In the genomic region with DNA sequence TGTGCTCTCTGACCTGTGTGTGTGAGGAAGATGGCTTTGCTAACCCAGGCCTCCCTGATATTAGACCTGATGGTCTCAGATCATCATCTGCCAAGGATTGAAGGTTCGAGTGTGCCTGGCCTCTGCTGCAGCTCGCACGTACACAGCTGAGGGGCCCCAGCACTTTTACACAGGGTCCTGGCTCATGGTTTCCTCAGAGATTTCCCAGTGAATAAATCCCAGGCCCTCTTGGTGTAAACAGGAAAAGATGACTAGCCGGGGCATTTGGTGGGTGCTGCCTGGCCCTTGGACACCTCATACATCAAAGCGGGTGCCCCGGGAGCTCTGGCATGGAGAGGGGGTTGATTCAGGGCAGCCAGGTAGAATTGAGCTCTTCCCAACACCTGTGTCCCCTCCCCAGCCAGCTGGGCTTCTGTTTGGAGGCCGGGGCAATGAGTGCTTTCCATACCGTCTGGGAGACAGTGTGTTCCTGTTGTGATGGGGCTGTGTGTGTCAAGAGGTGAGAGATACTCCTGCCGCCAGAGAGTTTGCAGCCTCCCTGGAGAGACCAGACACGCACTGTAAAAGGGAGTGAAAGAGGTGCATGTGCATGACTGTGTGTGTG, we compare ENCODE assay signal across 17 cellular contexts.
DNase-seq lines count a peak whose midpoint lies in the region; FAIRE-seq and TF ChIP-seq lines count a peak whose summit lies in the region.
"Had no signal": no experiment of that assay in that cellular context is flagged by ENCODE, and none has a peak within 500 bp of the region (broad histone marks: within the 10 kb centered on the region; RNA-seq: fewer than 3 reads in every experiment).

No MANE protein-coding gene starts in this region.

- no peaks in the 10 kb centered on the region for H3K9me3 Mint-ChIP-seq in H9
- H3K9me3 Mint-ChIP-seq in neural progenitor cell, result no peaks in the 10 kb centered on the region

- H3K4ac ChIP-seq in H9 (ENCODE audit: low read depth, low read length), result no peak overlapping the region

- no peaks in the 10 kb centered on the region for H3K79me1 ChIP-seq in H9 (ENCODE audit: insufficient read depth, low read depth, low read length, poor library complexity, severe bottlenecking)

- no peak overlapping the region for H3K56ac ChIP-seq in H9 (ENCODE audit: insufficient read length, low read depth, low read length)

- no peak overlapping the region for H3K4me2 ChIP-seq in H9 (ENCODE audit: insufficient read depth, insufficient read length, low read length)
- no peak overlapping the region for H3K4me2 ChIP-seq in endothelial cell of umbilical vein (ENCODE audit: insufficient read depth, low read length)
- no peak overlapping the region for H3K4me2 ChIP-seq in neural progenitor cell
- H3K4me2 ChIP-seq: KMS-11 had no signal

- no peak for TF ChIP-seq POLR2A in endothelial cell of umbilical vein (IDR thresholded peaks at IDR 0.05; ENCODE audit: low read depth, low read length)

- CTCF ChIA-PET in endothelial cell of umbilical vein (lab: Charles Lee), result interaction anchor here (1.2 to 1.6 kb wide), 3 partner anchors 9 to 18 kb away, joined by 3 to 6 read pairs (median 4); no protein-coding TSS in a partner anchor

- H3K23ac ChIP-seq in H9 (ENCODE audit: insufficient read length, low read depth, low read length), result no peak overlapping the region

- H3K36me3 Mint-ChIP-seq in H9 (ENCODE audit: insufficient read depth in 1 of 3, low read depth in 3 of 3) (no peaks in the 10 kb centered on the region), neural progenitor cell (no peaks in the 10 kb centered on the region)

- TF ChIP-seq CTCF in H9 (conservative IDR thresholded peaks at IDR 0.05), result no peak
- TF ChIP-seq CTCF in endothelial cell of umbilical vein (IDR thresholded peaks at IDR 0.05; ENCODE audit: extremely low read depth in 1 of 2, insufficient read depth in 1 of 2, low read depth in 1 of 2, low read length in 2 of 2), result no peak
- TF ChIP-seq CTCF in neural progenitor cell (IDR thresholded peaks at IDR 0.05), result no peak

- H3K36me3 ChIP-seq in endothelial cell of umbilical vein (ENCODE audit: control insufficient read depth in 2 of 2, extremely low read depth in 1 of 2, insufficient read depth in 2 of 2, low read length in 2 of 2) (no peaks in the 10 kb centered on the region), neural progenitor cell (no peaks in the 10 kb centered on the region)
- H3K36me3 ChIP-seq: SJCRH30 had no signal

- H3F3A ChIP-seq in neural progenitor cell (ENCODE audit: low read depth), result peaks cover 12% of the 10 kb centered on the region

- no peak overlapping the region for H4K91ac ChIP-seq in H9 (ENCODE audit: insufficient read length, low read depth, low read length)

- H3K9ac ChIP-seq in H9 (ENCODE audit: extremely low read depth, insufficient read length, low read length) (no peak overlapping the region), endothelial cell of umbilical vein (replicated peaks; ENCODE audit: extremely low read depth, insufficient read depth, low read length) (no peak overlapping the region), neural progenitor cell (no peak overlapping the region)
- H3K9ac ChIP-seq: KMS-11 had no signal

- dilution Hi-C loops in endothelial cell of umbilical vein (cut with MboI; ENCODE audit: extremely low pct_ligation_motif_present, low sequenced_read_pairs), result no loop called here

- no peak overlapping the region for H3T11ph ChIP-seq in H9 (ENCODE audit: low read length)

- no peak overlapping the region for H2BK12ac ChIP-seq in H9 (ENCODE audit: insufficient read length, low read depth, low read length)

- FAIRE-seq in endothelial cell of umbilical vein (lab: Jason Lieb, UNC), result no peak
- FAIRE-seq: GM19239, H54 had no signal

- no peaks in the 10 kb centered on the region for H3K27me3 ChIP-seq in H9 (ENCODE audit: insufficient read depth, low read length)
- H3K27me3 ChIP-seq in endothelial cell of umbilical vein (ENCODE audit: control insufficient read depth in 2 of 2, insufficient read depth in 2 of 2, low read length in 2 of 2), result peaks cover 2 to 16% of the 10 kb centered on the region in 2 experiments
- no peaks in the 10 kb centered on the region for H3K27me3 ChIP-seq in neural progenitor cell

- DNase-seq in ELR (ENCODE audit: low read depth), result peak; percentile 17
- DNase-seq in H9, result no peak
- peak; percentile 38 for DNase-seq in endothelial cell of umbilical vein (ENCODE audit: low read depth, low spot score)
- no peak for DNase-seq in neural progenitor cell (ENCODE audit: low spot score)
- no peak for DNase-seq in COLO829 (ENCODE audit: low spot score)
- no peak for DNase-seq in NCI-H2029 treated with DMSO at 0.1 percent for 48 hours (lab: John Stamatoyannopoulos, UW)
- DNase-seq in NCI-H226, result no peak
- DNase-seq: EL, NCI-H1436 treated with DMSO at 0.1 percent for 48 hours, NCI-H2081, NCI-H446, NCI-H748 treated with DMSO at 0.1 percent for 48 hours, RPMI8226, SJCRH30 had no signal

- H3K23me2 ChIP-seq in H9 (ENCODE audit: insufficient read length, low read depth, low read length, poor library complexity, severe bottlenecking), result no peaks in the 10 kb centered on the region

- no peak overlapping the region for H3K27ac ChIP-seq in H9 (ENCODE audit: insufficient read length, low read depth, low read length)
- no peak overlapping the region for H3K27ac ChIP-seq in endothelial cell of umbilical vein (ENCODE audit: insufficient read depth, low read depth, low read length)
- H3K27ac ChIP-seq in neural progenitor cell, result no peak overlapping the region
- H3K27ac ChIP-seq: KMS-11, SJCRH30 had no signal

- H3K14ac ChIP-seq in H9 (ENCODE audit: insufficient read depth, low read length), result peak overlapping the region; percentile 2; the same call in 1 of the 2 replicates

- no peaks in the 10 kb centered on the region for H3K4me1 ChIP-seq in H9 (ENCODE audit: insufficient read depth, low read length)
- no peaks in the 10 kb centered on the region for H3K4me1 ChIP-seq in endothelial cell of umbilical vein (ENCODE audit: control insufficient read depth, extremely low read depth, insufficient read depth, low read length)
- peaks cover 8% of the 10 kb centered on the region for H3K4me1 ChIP-seq in neural progenitor cell
- H3K4me1 ChIP-seq: SJCRH30 had no signal

- no TSS peak for BruUV-seq in endothelial cell of umbilical vein (replicated peaks; lab: Mats Ljungman, UMichigan)

- H3K9me1 ChIP-seq in endothelial cell of umbilical vein (replicated peaks; ENCODE audit: control insufficient read depth, extremely low read depth, insufficient read depth, low read length), result no peaks in the 10 kb centered on the region

- H2AFZ ChIP-seq in H9 (ENCODE audit: low read length), result no peak overlapping the region
- H2AFZ ChIP-seq in endothelial cell of umbilical vein (ENCODE audit: low read depth, low read length), result no peak overlapping the region
- no peak overlapping the region for H2AFZ ChIP-seq in neural progenitor cell (replicated peaks)

- H3K4me3 ChIP-seq in endothelial cell of umbilical vein (replicated peaks in 1 of 3; ENCODE audit: insufficient read depth in 1 of 3, low read depth in 1 of 3, low read length in 3 of 3) (no peak overlapping the region), neural progenitor cell (no peak overlapping the region)
- H3K4me3 ChIP-seq: SJCRH30 had no signal

- H3K4me1 Mint-ChIP-seq in H9, result peaks cover 11 to 13% of the 10 kb centered on the region in 2 experiments
- peaks cover 22% of the 10 kb centered on the region for H3K4me1 Mint-ChIP-seq in neural progenitor cell

- no peak overlapping the region for H3K18ac ChIP-seq in H9 (ENCODE audit: insufficient read length, low read depth, low read length)

- H2BK120ac ChIP-seq in H9 (ENCODE audit: low read depth, low read length, poor library complexity, severe bottlenecking), result no peak overlapping the region

- no peak overlapping the region for H4K8ac ChIP-seq in H9 (replicated peaks; ENCODE audit: insufficient read length, low read depth, low read length)

- H3K4me3 Mint-ChIP-seq in H9 (no peak overlapping the region), neural progenitor cell (no peak overlapping the region)

- H3K27ac Mint-ChIP-seq in H9 (no peak overlapping the region), neural progenitor cell (peak overlapping the region; percentile 21)

- WGBS in H9 (ENCODE audit: extremely low coverage, insufficient read length, low lambda C conversion rate), result no CpG with 5 or more reads among the region's 10 CpGs

- POLR2A ChIA-PET in endothelial cell of umbilical vein (lab: Charles Lee), result no interaction called here

- H3K27me3 Mint-ChIP-seq in H9 (ENCODE audit: low read depth) (peaks cover 9% of the 10 kb centered on the region), neural progenitor cell (ENCODE audit: insufficient read depth, low read depth) (peaks cover 13% of the 10 kb centered on the region)

- H2AK5ac ChIP-seq in H9 (ENCODE audit: insufficient read length, low read length), result no peak overlapping the region

- H4K5ac ChIP-seq in H9 (ENCODE audit: insufficient read length, low read depth, low read length), result no peak overlapping the region

- H2BK5ac ChIP-seq in H9 (ENCODE audit: insufficient read length, low read length), result no peak overlapping the region

- H3K9me3 ChIP-seq in H9 (ENCODE audit: control insufficient read depth, low read depth, low read length) (no peaks in the 10 kb centered on the region), endothelial cell of umbilical vein (replicated peaks; ENCODE audit: control insufficient read depth, insufficient read depth, low read length) (no peaks in the 10 kb centered on the region), neural progenitor cell (ENCODE audit: low read depth) (no peaks in the 10 kb centered on the region)
- H3K9me3 ChIP-seq: SJCRH30 had no signal

- no peak overlapping the region for H2BK20ac ChIP-seq in H9 (ENCODE audit: low read depth, low read length, poor library complexity, severe bottlenecking)

- intact Hi-C loops in endothelial cell of umbilical vein (cut with micrococcal nuclease), result no loop called here

- H4K20me1 ChIP-seq in H9 (ENCODE audit: control insufficient read depth, insufficient read depth, insufficient read length), result no peaks in the 10 kb centered on the region
- H4K20me1 ChIP-seq in endothelial cell of umbilical vein (replicated peaks; ENCODE audit: control insufficient read depth, extremely low read depth, insufficient read depth, low read length), result no peaks in the 10 kb centered on the region
- peaks cover 9% of the 10 kb centered on the region for H4K20me1 ChIP-seq in neural progenitor cell (ENCODE audit: low read depth)

- no peaks in the 10 kb centered on the region for H3K79me2 ChIP-seq in H9 (ENCODE audit: insufficient read depth, low read length)
- H3K79me2 ChIP-seq in endothelial cell of umbilical vein (ENCODE audit: control insufficient read depth, insufficient read depth, low read length), result no peaks in the 10 kb centered on the region
- no peaks in the 10 kb centered on the region for H3K79me2 ChIP-seq in neural progenitor cell (ENCODE audit: low read depth)

- H2BK15ac ChIP-seq in H9 (ENCODE audit: low read depth, low read length), result no peak overlapping the region

TF ChIP-seq in endothelial cell of umbilical vein, 7 proteins besides CTCF, POLR2A, EP300 and RAD21 (continues in another document):
- TF ChIP-seq MYC (IDR thresholded peaks at IDR 0.05; ENCODE audit: low read depth, low read length), result no peak
- no peak for TF ChIP-seq POLR2AphosphoS5 (IDR thresholded peaks at IDR 0.05; ENCODE audit: insufficient read depth, low read depth, low read length)

Comparison
In these comparisons a context has a peak if more than half of its experiments do, and no peak if none do; other contexts are left out.
1. DNase-seq: peak in ELR (single experiment) and endothelial cell of umbilical vein (single experiment); none in H9 (single experiment), neural progenitor cell (single experiment), COLO829 (single experiment), NCI-H2029 treated with DMSO at 0.1 percent for 48 hours (single experiment) and NCI-H226 (single experiment).